In genomic region chr14:75738192-75738591, GRCh38 we compare ENCODE assay signal across 17 cellular contexts.
"Had no signal": no experiment of that assay in that cellular context is flagged by ENCODE, and none has a peak within 500 bp of the region (broad histone marks: within the 10 kb centered on the region; RNA-seq: fewer than 3 reads in every experiment).

No MANE protein-coding gene starts in this region.

- H3K4me3 ChIP-seq: cardiac muscle cell, colonic mucosa, esophagus muscularis mucosa, gastrocnemius medialis, heart right ventricle, right atrium auricular region, suprapubic skin had no signal

- ATAC-seq: gastrocnemius medialis; heart right ventricle; left colon; naive thymus-derived CD8-positive, alpha-beta T cell; stimulated activated naive CD8-positive, alpha-beta T cell treated with anti-CD3 and anti-CD28 coated beads, Interleukin-15, Interleukin-2, amounts not matched to agents 100 U/mL and 50 U/mL, for 24 hours had no signal

- FAIRE-seq: islet of Langerhans had no signal

- H3K27ac ChIP-seq: cardiac muscle cell, colonic mucosa, esophagus muscularis mucosa, gastrocnemius medialis, right atrium auricular region, suprapubic skin had no signal

- DNase-seq: activated CD4-positive, alpha-beta T cell treated with anti-CD3 and anti-CD28 coated beads, Interleukin-2, amount 10 ng/mL, durations not matched to agents 7 days and 5 days; activated CD8-positive, alpha-beta memory T cell treated with anti-CD3 and anti-CD28 coated beads for 24 hours; activated naive CD8-positive, alpha-beta T cell treated with anti-CD3 and anti-CD28 coated beads, Interleukin-2, amount 10 ng/mL, durations not matched to agents 7 days and 5 days; aorta; colonic mucosa; gastrocnemius medialis; heart right ventricle; left colon; naive thymus-derived CD8-positive, alpha-beta T cell; posterior cingulate gyrus; stimulated activated naive CD8-positive, alpha-beta T cell treated with anti-CD3 and anti-CD28 coated beads, Interleukin-15, Interleukin-2, amounts not matched to agents 100 U/mL and 50 U/mL, for 24 hours; trophoblast cell had no signal

- H3K36me3 ChIP-seq: gastrocnemius medialis had no signal

- H3K27me3 ChIP-seq: cardiac muscle cell, colonic mucosa, esophagus muscularis mucosa, gastrocnemius medialis, heart right ventricle, right atrium auricular region, suprapubic skin had no signal

- H3K4me1 ChIP-seq: colonic mucosa, esophagus muscularis mucosa, gastrocnemius medialis, right atrium auricular region, suprapubic skin had no signal

- H3K9me3 ChIP-seq: colonic mucosa, esophagus muscularis mucosa, gastrocnemius medialis, heart right ventricle, right atrium auricular region, suprapubic skin had no signal
